12 cellular contexts compared by ENCODE assay signal in the genomic region with DNA sequence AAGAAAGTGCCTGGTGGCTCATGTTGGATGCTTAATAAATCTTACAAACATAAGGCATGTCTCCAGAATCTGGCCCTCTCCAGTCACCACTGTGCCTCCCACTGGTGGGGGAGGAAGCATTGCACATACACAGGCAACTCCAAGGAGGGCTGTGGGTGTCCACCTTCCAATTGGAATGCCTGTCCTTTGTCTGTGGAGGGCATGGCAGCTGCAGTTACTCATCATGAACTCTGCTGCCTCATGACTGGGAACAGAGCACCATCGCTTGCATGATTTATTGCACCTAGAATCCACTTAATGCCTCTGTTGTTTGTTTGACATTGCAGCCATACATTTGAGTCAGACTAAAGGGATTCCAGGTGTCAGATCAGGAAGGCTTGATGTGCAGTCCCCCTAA.
DNase-seq lines count a peak whose midpoint lies in the region; ATAC-seq, FAIRE-seq and TF ChIP-seq lines count a peak whose summit lies in the region.
"Had no signal": no experiment of that assay in that cellular context is flagged by ENCODE, and none has a peak within 500 bp of the region (broad histone marks: within the 10 kb centered on the region; RNA-seq: fewer than 3 reads in every experiment).

No MANE protein-coding gene starts in this region.

- H4K20me1 ChIP-seq in GM23248 (ENCODE audit: insufficient read depth) = no peaks in the 10 kb centered on the region
- no peaks in the 10 kb centered on the region for H4K20me1 ChIP-seq in hepatocyte (ENCODE audit: insufficient read depth, poor library complexity, severe bottlenecking)

- H3K27ac Mint-ChIP-seq in activated T-helper 2 cell treated with anti-CD3 and anti-CD28 coated beads, Interferon-gamma antibody, Interleukin-2, Interleukin-4, amounts not matched to agents 10 μg/mL and 5 μg/mL and 100 μg/mL, durations not matched to agents 14 hours and 24 hours and 36 hours = no peak overlapping the region
- H3K27ac Mint-ChIP-seq: CD4-positive, CD25-positive, alpha-beta regulatory T cell had no signal

- TF ChIP-seq CTCF in A549 (IDR thresholded peaks at IDR 0.05) = no peak
- no peak for TF ChIP-seq CTCF in hepatocyte (IDR thresholded peaks at IDR 0.05; ENCODE audit: poor library complexity)
- TF ChIP-seq CTCF in Peyer's patch (IDR thresholded peaks at IDR 0.05) = no peak
- TF ChIP-seq CTCF in WERI-Rb-1 (IDR thresholded peaks at IDR 0.05; ENCODE audit: low read depth, low read length) = no peak; the same call in 1 of the 2 replicates

- peak; percentile 27 to 67; a peak in 3 of 6 replicates for ATAC-seq in A549

- TF ChIP-seq POLR2A in A549 (IDR thresholded peaks at IDR 0.05; ENCODE audit: low read length) = no peak
- no peak for TF ChIP-seq POLR2A in Peyer's patch (IDR thresholded peaks at IDR 0.05)

- TF ChIP-seq RAD21 in A549 (conservative IDR thresholded peaks at IDR 0.05 in 1 of 2, IDR thresholded peaks at IDR 0.05 in 1 of 2) = no peak

- POLR2A ChIA-PET in A549 (lab: Yijun Ruan, JAX) = no interaction called here

- intact Hi-C loops in activated T-helper 2 cell treated with anti-CD3 and anti-CD28 coated beads, Interferon-gamma antibody, Interleukin-2, Interleukin-4, amounts not matched to agents 10 μg/mL and 5 μg/mL and 100 μg/mL, durations not matched to agents 14 hours and 24 hours and 36 hours (cut with micrococcal nuclease) = no loop called here

- H3K9me3 ChIP-seq in A549 = no peaks in the 10 kb centered on the region
- H3K9me3 ChIP-seq in GM23248 (ENCODE audit: low read depth) = no peaks in the 10 kb centered on the region
- no peaks in the 10 kb centered on the region for H3K9me3 ChIP-seq in hepatocyte (ENCODE audit: low read depth)
- H3K9me3 ChIP-seq in Peyer's patch = no peaks in the 10 kb centered on the region
- H3K9me3 ChIP-seq in WERI-Rb-1 (ENCODE audit: severe bottlenecking) = no peaks in the 10 kb centered on the region
- H3K9me3 ChIP-seq: adrenal gland had no signal

- H3K36me3 ChIP-seq in GM23248 (ENCODE audit: low read depth) = no peaks in the 10 kb centered on the region
- no peaks in the 10 kb centered on the region for H3K36me3 ChIP-seq in hepatocyte (replicated peaks; ENCODE audit: insufficient read depth, low read depth)
- no peaks in the 10 kb centered on the region for H3K36me3 ChIP-seq in Peyer's patch
- H3K36me3 ChIP-seq in WERI-Rb-1 = no peaks in the 10 kb centered on the region
- H3K36me3 ChIP-seq: adrenal gland had no signal

- H2AFZ ChIP-seq in GM23248 (no peak overlapping the region), hepatocyte (no peak overlapping the region)

- H3K4me2 ChIP-seq in A549 = no peak overlapping the region
- no peak overlapping the region for H3K4me2 ChIP-seq in GM23248 (ENCODE audit: unreplicated experiment)
- no peak overlapping the region for H3K4me2 ChIP-seq in hepatocyte

- no peaks in the 10 kb centered on the region for H3K9me3 Mint-ChIP-seq in activated T-helper 2 cell treated with anti-CD3 and anti-CD28 coated beads, Interferon-gamma antibody, Interleukin-2, Interleukin-4, amounts not matched to agents 10 μg/mL and 5 μg/mL and 100 μg/mL, durations not matched to agents 14 hours and 24 hours and 36 hours
- H3K9me3 Mint-ChIP-seq: CD4-positive, CD25-positive, alpha-beta regulatory T cell had no signal

- WGBS in A549 (ENCODE audit: missing lambda C conversion rate) = 67% methylated on average over 1 of the region's 1 CpG
- WGBS in GM23248 (ENCODE audit: low coverage in 1 of 2, low lambda C conversion rate in 2 of 2, missing lambda C conversion rate in 2 of 2), 2 experiments = 6 to 26% methylated on average over 1 of the region's 1 CpG
- WGBS in hepatocyte (ENCODE audit: low lambda C conversion rate, missing lambda C conversion rate) = 38% methylated on average over 1 of the region's 1 CpG

- H3K27ac ChIP-seq in A549 (no peak overlapping the region), GM23248 (no peak overlapping the region), hepatocyte (peak overlapping the region; percentile 41), Peyer's patch (no peak overlapping the region), WERI-Rb-1 (no peak overlapping the region)
- H3K27ac ChIP-seq: adrenal gland had no signal

- H3K9me2 ChIP-seq in GM23248 (ENCODE audit: insufficient read depth) = no peaks in the 10 kb centered on the region
- no peaks in the 10 kb centered on the region for H3K9me2 ChIP-seq in hepatocyte (replicated peaks; ENCODE audit: insufficient read depth)

- in situ Hi-C loops in GM23248 (cut with MboI) = no loop called here

- FAIRE-seq in A549 (lab: Jason Lieb, UNC) = no peak

- no peak overlapping the region for H3K4me3 Mint-ChIP-seq in activated T-helper 2 cell treated with anti-CD3 and anti-CD28 coated beads, Interferon-gamma antibody, Interleukin-2, Interleukin-4, amounts not matched to agents 10 μg/mL and 5 μg/mL and 100 μg/mL, durations not matched to agents 14 hours and 24 hours and 36 hours (ENCODE audit: low read depth)
- H3K4me3 Mint-ChIP-seq: CD4-positive, CD25-positive, alpha-beta regulatory T cell; neural crest cell had no signal

- TF ChIP-seq EP300 in A549 (IDR thresholded peaks at IDR 0.05) = no peak

- H3K27me3 Mint-ChIP-seq in activated T-helper 2 cell treated with anti-CD3 and anti-CD28 coated beads, Interferon-gamma antibody, Interleukin-2, Interleukin-4, amounts not matched to agents 10 μg/mL and 5 μg/mL and 100 μg/mL, durations not matched to agents 14 hours and 24 hours and 36 hours (ENCODE audit: low read depth) = no peaks in the 10 kb centered on the region
- H3K27me3 Mint-ChIP-seq: CD4-positive, CD25-positive, alpha-beta regulatory T cell had no signal

- H3K9ac ChIP-seq in GM23248 = no peak overlapping the region

- peaks cover 24% of the 10 kb centered on the region for H3F3A ChIP-seq in GM23248 (ENCODE audit: insufficient read depth)

- H3K36me3 Mint-ChIP-seq in activated T-helper 2 cell treated with anti-CD3 and anti-CD28 coated beads, Interferon-gamma antibody, Interleukin-2, Interleukin-4, amounts not matched to agents 10 μg/mL and 5 μg/mL and 100 μg/mL, durations not matched to agents 14 hours and 24 hours and 36 hours (ENCODE audit: low read depth) = no peaks in the 10 kb centered on the region
- H3K36me3 Mint-ChIP-seq: CD4-positive, CD25-positive, alpha-beta regulatory T cell had no signal

- H3K4me3 ChIP-seq in A549 (no peak overlapping the region), GM23248 (no peak overlapping the region), hepatocyte (no peak overlapping the region), Peyer's patch (no peak overlapping the region), WERI-Rb-1 (ENCODE audit: low read depth, low read length) (no peak overlapping the region)
- H3K4me3 ChIP-seq: adrenal gland had no signal

- H3K4me1 ChIP-seq in A549 (peaks cover 2% of the 10 kb centered on the region; the same call in 1 of the 3 replicates), GM23248 (ENCODE audit: insufficient read depth) (peaks cover 26% of the 10 kb centered on the region), hepatocyte (ENCODE audit: insufficient read depth) (no peaks in the 10 kb centered on the region), Peyer's patch (no peaks in the 10 kb centered on the region)
- H3K4me1 ChIP-seq: adrenal gland had no signal

- H3K4me1 Mint-ChIP-seq in activated T-helper 2 cell treated with anti-CD3 and anti-CD28 coated beads, Interferon-gamma antibody, Interleukin-2, Interleukin-4, amounts not matched to agents 10 μg/mL and 5 μg/mL and 100 μg/mL, durations not matched to agents 14 hours and 24 hours and 36 hours (ENCODE audit: low read depth) = peaks cover 4% of the 10 kb centered on the region

- H3K79me2 ChIP-seq in GM23248 (ENCODE audit: insufficient read depth) = peaks cover 36% of the 10 kb centered on the region
- H3K79me2 ChIP-seq in hepatocyte = no peaks in the 10 kb centered on the region

- CTCF ChIA-PET in A549 (lab: Yijun Ruan, JAX) = interaction anchor here (0.6 kb wide), 2 partner anchors 232 to 285 kb away, joined by 3 read pairs; no protein-coding TSS in a partner anchor

- DNase-seq in A549 (ENCODE audit: low read depth in 1 of 2, low spot score in 1 of 2) = peak in 1 of 2 experiments; percentile 26
- peak; percentile 64 for DNase-seq in GM23248
- DNase-seq in SHP77 (lab: John Stamatoyannopoulos, UW) = peak; percentile 87
- peak; percentile 60 for DNase-seq in hepatocyte (ENCODE audit: low spot score)
- DNase-seq in DMS 273 (lab: John Stamatoyannopoulos, UW; ENCODE audit: unreplicated experiment) = no peak
- DNase-seq in Peyer's patch = no peak
- DNase-seq in activated T-helper 2 cell treated with anti-CD3 and anti-CD28 coated beads, Interferon-gamma antibody, Interleukin-2, Interleukin-4, amounts not matched to agents 10 μg/mL and 5 μg/mL and 100 μg/mL, durations not matched to agents 14 hours and 24 hours and 36 hours (ENCODE audit: low spot score) = no peak
- DNase-seq in WERI-Rb-1 = no peak
- DNase-seq: activated CD4-positive, alpha-beta T cell treated with anti-CD3 and anti-CD28 coated beads, Interleukin-2, amount 50 U/mL, for 1 hour; CD4-positive, CD25-positive, alpha-beta regulatory T cell had no signal

- no peaks in the 10 kb centered on the region for H3K27me3 ChIP-seq in GM23248 (replicated peaks; ENCODE audit: insufficient read depth)
- H3K27me3 ChIP-seq in hepatocyte = no peaks in the 10 kb centered on the region
- no peaks in the 10 kb centered on the region for H3K27me3 ChIP-seq in Peyer's patch
- no peaks in the 10 kb centered on the region for H3K27me3 ChIP-seq in WERI-Rb-1 (ENCODE audit: insufficient read depth, low read depth, severe bottlenecking)
- H3K27me3 ChIP-seq: adrenal gland had no signal

TF ChIP-seq in A549, 52 proteins besides CTCF, POLR2A, EP300 and RAD21 (continues in another document):
- no peak for TF ChIP-seq GATA3 (IDR thresholded peaks at IDR 0.05; ENCODE audit: borderline replicate concordance)
- TF ChIP-seq FOSB (CRISPR knock-in tag; IDR thresholded peaks at IDR 0.05) = no peak
- TF ChIP-seq, protein P1, sequence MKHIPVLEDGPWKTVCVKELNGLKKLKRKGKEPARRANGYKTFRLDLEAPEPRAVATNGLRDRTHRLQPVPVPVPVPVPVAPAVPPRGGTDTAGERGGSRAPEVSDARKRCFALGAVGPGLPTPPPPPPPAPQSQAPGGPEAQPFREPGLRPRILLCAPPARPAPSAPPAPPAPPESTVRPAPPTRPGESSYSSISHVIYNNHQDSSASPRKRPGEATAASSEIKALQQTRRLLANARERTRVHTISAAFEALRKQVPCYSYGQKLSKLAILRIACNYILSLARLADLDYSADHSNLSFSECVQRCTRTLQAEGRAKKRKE (CRISPR knock-in tag; IDR thresholded peaks at IDR 0.05; ENCODE audit: low read depth) = no peak
- TF ChIP-seq POLR2AphosphoS2 (conservative IDR thresholded peaks at IDR 0.05; ENCODE audit: low read length) = no peak
- TF ChIP-seq KDM1A (IDR thresholded peaks at IDR 0.05; ENCODE audit: low read depth) = no peak
- no peak for TF ChIP-seq ZNF302 (CRISPR knock-in tag; IDR thresholded peaks at IDR 0.05)
- TF ChIP-seq NFE2L2 (conservative IDR thresholded peaks at IDR 0.05; ENCODE audit: low read length) = no peak
- no peak for TF ChIP-seq ZSCAN20 (CRISPR knock-in tag; IDR thresholded peaks at IDR 0.05)
- TF ChIP-seq RARB (CRISPR knock-in tag; IDR thresholded peaks at IDR 0.05) = no peak
- TF ChIP-seq KDM5A (IDR thresholded peaks at IDR 0.05) = no peak

Comparison
In these comparisons a context has a peak if more than half of its experiments do, and no peak if none do; other contexts are left out.
1. DNase-seq: peak in GM23248 (single experiment), SHP77 (2 of 2) and hepatocyte (single experiment); none in DMS 273 (single experiment), Peyer's patch (0 of 3), activated T-helper 2 cell treated with anti-CD3 and anti-CD28 coated beads, Interferon-gamma antibody, Interleukin-2, Interleukin-4, amounts not matched to agents 10 μg/mL and 5 μg/mL and 100 μg/mL, durations not matched to agents 14 hours and 24 hours and 36 hours (single experiment) and WERI-Rb-1 (single experiment).